ENCODE assay signal across 1 cellular context in the genomic region with DNA sequence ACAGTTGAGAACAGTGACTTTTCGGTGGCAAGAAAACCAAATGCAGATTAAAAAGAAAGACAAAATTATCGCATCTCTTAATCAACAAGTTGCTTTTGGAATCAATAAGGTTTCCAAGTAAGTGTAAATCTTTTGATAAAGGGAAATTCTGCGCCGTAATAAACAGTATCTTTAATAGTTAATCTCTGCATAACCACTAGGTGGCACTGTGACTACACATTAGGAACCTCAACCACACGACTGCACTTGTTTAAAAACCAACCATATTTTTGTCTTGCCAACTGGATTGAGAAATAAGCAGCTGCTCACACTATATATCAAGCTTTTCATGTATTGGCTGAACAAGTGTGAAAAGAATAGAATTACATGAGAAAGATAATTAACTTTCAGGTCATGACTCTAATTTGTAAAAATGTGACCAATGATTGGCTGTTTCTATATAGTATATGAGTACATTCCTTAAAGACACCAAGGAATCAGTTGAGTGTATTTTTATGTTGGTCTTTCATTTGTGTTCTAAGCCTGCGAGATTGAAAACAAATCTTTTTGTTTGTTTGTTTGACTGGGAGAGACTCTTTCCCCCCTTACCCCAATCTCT.
TF ChIP-seq lines count a peak whose summit lies in the region.

No MANE protein-coding gene starts in this region.

TF ChIP-seq in K562, 482 proteins besides CTCF, POLR2A, EP300 and RAD21 (continued from another document):
- TF ChIP-seq, protein P1, sequence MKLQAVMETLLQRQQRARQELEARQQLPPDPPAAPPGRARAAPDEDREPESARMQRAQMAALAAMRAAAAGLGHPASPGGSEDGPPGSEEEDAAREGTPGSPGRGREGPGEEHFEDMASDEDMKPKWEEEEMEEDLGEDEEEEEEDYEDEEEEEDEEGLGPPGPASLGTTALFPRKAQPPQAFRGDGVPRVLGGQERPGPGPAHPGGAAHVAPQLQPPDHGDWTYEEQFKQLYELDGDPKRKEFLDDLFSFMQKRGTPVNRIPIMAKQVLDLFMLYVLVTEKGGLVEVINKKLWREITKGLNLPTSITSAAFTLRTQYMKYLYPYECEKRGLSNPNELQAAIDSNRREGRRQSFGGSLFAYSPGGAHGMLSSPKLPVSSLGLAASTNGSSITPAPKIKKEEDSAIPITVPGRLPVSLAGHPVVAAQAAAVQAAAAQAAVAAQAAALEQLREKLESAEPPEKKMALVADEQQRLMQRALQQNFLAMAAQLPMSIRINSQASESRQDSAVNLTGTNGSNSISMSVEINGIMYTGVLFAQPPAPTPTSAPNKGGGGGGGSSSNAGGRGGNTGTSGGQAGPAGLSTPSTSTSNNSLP (IDR thresholded peaks at IDR 0.05; ENCODE audit: borderline replicate concordance, low read depth, low read length), result 0 out of 2 replicates have a peak, but pooled peaks have one; percentile 17
